8 cellular contexts compared by ENCODE assay signal in genomic region chr11:29328961-29329441, GRCh38.
DNase-seq lines count a peak whose midpoint lies in the region; ATAC-seq and TF ChIP-seq lines count a peak whose summit lies in the region.

No MANE protein-coding gene starts in this region.

- DNase-seq in DMS114 treated with DMSO at 0.1 percent for 48 hours (lab: John Stamatoyannopoulos, UW; ENCODE audit: unreplicated experiment) (peak; percentile 4), HFF-Myc (ENCODE audit: extremely low read depth, low read depth) (peak; percentile 43), RKO (ENCODE audit: low spot score) (peak; percentile 33), foreskin fibroblast (peak; percentile 62 to 74), upper lobe of right lung (no peak), GM19238 (ENCODE audit: insufficient read length, low spot score) (no peak), NCI-H526 treated with DMSO at 0.1 percent for 48 hours (lab: John Stamatoyannopoulos, UW) (no peak)

- TF ChIP-seq CTCF in HFF-Myc (IDR thresholded peaks at IDR 0.05; ENCODE audit: low read depth, low read length, missing control alignments) (peak; percentile 60), foreskin fibroblast (IDR thresholded peaks at IDR 0.05; ENCODE audit: low read depth, low read length) (peak; percentile 70), upper lobe of right lung (IDR thresholded peaks at IDR 0.05) (peak; percentile 39)

- no peaks in the 10 kb centered on the region for H3K4me1 ChIP-seq in upper lobe of right lung

- no peaks in the 10 kb centered on the region for H3K36me3 ChIP-seq in upper lobe of right lung

- intact Hi-C loops in upper lobe of right lung (cut with DNase I) = no loop called here

- H3K4me3 ChIP-seq in HFF-Myc (replicated peaks; ENCODE audit: low read depth, low read length) (no peak overlapping the region), foreskin fibroblast (ENCODE audit: low read depth in 1 of 2, low read length in 2 of 2) (no peak overlapping the region), upper lobe of right lung (no peak overlapping the region)

- ATAC-seq in upper lobe of right lung = peak; percentile 46
- ATAC-seq in HG02884 (IDR thresholded peaks at IDR 0.05; ENCODE audit: unreplicated experiment) = no peak

- no peaks in the 10 kb centered on the region for H3K9me3 ChIP-seq in upper lobe of right lung

- no peaks in the 10 kb centered on the region for H3K27me3 ChIP-seq in upper lobe of right lung

- no peak overlapping the region for H3K27ac ChIP-seq in upper lobe of right lung

Comparison
In these comparisons a context has a peak if more than half of its experiments do, and no peak if none do; other contexts are left out.
1. DNase-seq: peak in DMS114 treated with DMSO at 0.1 percent for 48 hours (single experiment), HFF-Myc (single experiment), RKO (single experiment) and foreskin fibroblast (2 of 2); none in upper lobe of right lung (single experiment), GM19238 (single experiment) and NCI-H526 treated with DMSO at 0.1 percent for 48 hours (single experiment).
2. Peak in every context shown above with its lines, with median percentiles within 50 percentile points of each other: CTCF ChIP-seq.